19 cellular contexts compared by ENCODE assay signal in the genomic region with DNA sequence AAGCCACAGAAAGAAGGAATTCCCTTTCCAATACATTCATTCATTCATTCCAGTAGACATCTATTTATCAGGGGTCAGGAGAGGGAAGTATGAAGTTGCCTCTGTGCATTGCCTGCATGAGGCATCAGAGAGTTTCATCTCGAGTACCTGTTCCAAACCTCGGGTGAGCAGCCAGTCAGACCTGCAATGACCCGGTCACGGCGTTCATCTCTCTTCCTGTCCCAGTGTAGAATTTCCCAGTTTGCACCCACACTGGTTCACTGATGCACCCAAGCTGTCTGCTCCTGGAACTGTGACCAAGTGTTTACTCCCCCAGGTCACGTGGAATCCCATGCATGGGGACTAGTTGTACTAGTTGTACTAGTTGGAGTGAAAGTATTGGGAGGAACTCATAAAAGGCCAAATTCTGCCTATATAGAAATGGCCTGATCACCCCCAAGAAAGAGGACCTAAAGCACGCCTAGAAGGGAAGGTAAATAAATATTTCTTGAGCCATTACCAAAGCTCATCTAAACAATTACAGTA. TPM values are rescaled to one million over a fixed set of nuclear protein-coding genes. Genes with fewer than 3 reads are reported as not detected.
A peak's percentile ranks its signal among the peaks of the same experiment; 100 is the strongest.
DNase-seq lines count a peak whose midpoint lies in the region; ATAC-seq and TF ChIP-seq lines count a peak whose summit lies in the region.
"Had no signal": no experiment of that assay in that cellular context is flagged by ENCODE, and none has a peak within 500 bp of the region (broad histone marks: within the 10 kb centered on the region; RNA-seq: fewer than 3 reads in every experiment).

No MANE protein-coding gene starts in this region.

- TF ChIP-seq EP300 in esophagus muscularis mucosa (IDR thresholded peaks at IDR 0.05) (no peak), sigmoid colon (IDR thresholded peaks at IDR 0.05) (no peak)

- no peak for ATAC-seq in HG02970 (IDR thresholded peaks at IDR 0.05; ENCODE audit: low FRiP score, unreplicated experiment)
- ATAC-seq: GM23338, HCT116 had no signal

- H3K9me3 ChIP-seq in esophagus muscularis mucosa = no peaks in the 10 kb centered on the region
- no peaks in the 10 kb centered on the region for H3K9me3 ChIP-seq in parathyroid adenoma (ENCODE audit: control insufficient read depth, low read length)
- no peaks in the 10 kb centered on the region for H3K9me3 ChIP-seq in skeletal muscle tissue (ENCODE audit: control insufficient read depth in 3 of 3, low read length in 3 of 3)
- H3K9me3 ChIP-seq in sigmoid colon = no peaks in the 10 kb centered on the region

- no peak for TF ChIP-seq POLR2A in esophagus muscularis mucosa (IDR thresholded peaks at IDR 0.05; ENCODE audit: low read depth)
- no peak for TF ChIP-seq POLR2A in sigmoid colon (IDR thresholded peaks at IDR 0.05)

- intact Hi-C loops in esophagus muscularis mucosa (cut with DNase I) = no loop called here
- intact Hi-C loops in sigmoid colon (cut with DNase I) = loop anchor here (10.0 kb wide), 1 partner anchor 201 kb away; no protein-coding TSS in a partner anchor

- H3K79me2 ChIP-seq in parathyroid adenoma = no peaks in the 10 kb centered on the region

- H3K27ac ChIP-seq in esophagus muscularis mucosa (replicated peaks in 1 of 4) (no peak overlapping the region), parathyroid adenoma (peak overlapping the region; percentile 94), skeletal muscle tissue (ENCODE audit: low read depth, low read length) (peak overlapping the region; percentile 77), sigmoid colon (no peak overlapping the region)

- 89% methylated on average over 7 of the region's 7 CpGs for WGBS in esophagus muscularis mucosa
- WGBS in sigmoid colon, 2 donors = 87 to 89% methylated on average over 7 of the region's 7 CpGs

- H3K27me3 ChIP-seq in esophagus muscularis mucosa (no peaks in the 10 kb centered on the region), parathyroid adenoma (ENCODE audit: control insufficient read depth, insufficient read depth, low read length) (no peaks in the 10 kb centered on the region), skeletal muscle tissue (ENCODE audit: control insufficient read depth in 3 of 3, insufficient read depth in 3 of 3, low read length in 3 of 3) (no peaks in the 10 kb centered on the region), sigmoid colon (no peaks in the 10 kb centered on the region)

- H3K4me3 ChIP-seq in esophagus muscularis mucosa (no peak overlapping the region), parathyroid adenoma (ENCODE audit: low read depth, low read length) (no peak overlapping the region), skeletal muscle tissue (ENCODE audit: low read length in 3 of 3) (peak overlapping the region in 1 of 3 donors; percentile 2), sigmoid colon (no peak overlapping the region)
- H3K4me3 ChIP-seq: GM23338 had no signal

- DNase-seq in esophagus muscularis mucosa (ENCODE audit: extremely low spot score) (peak; percentile 74), sigmoid colon (no peak)
- DNase-seq in activated T-cell treated with anti-CD3 and anti-CD28 coated beads, Interleukin-2, amount 50 U/mL, for 48 hours = no peak
- DNase-seq: C1 segment of cervical spinal cord; Calu3; CD4-positive, alpha-beta memory T cell; COR-L47; DMS53; DMS79 treated with DMSO at 0.1 percent for 48 hours; GF-D8; H9 had no signal

- H2AFZ ChIP-seq in parathyroid adenoma = peak overlapping the region; percentile 25
- H2AFZ ChIP-seq: GM23338 had no signal

- no peak for TF ChIP-seq CTCF in esophagus muscularis mucosa (IDR thresholded peaks at IDR 0.05)
- no peak for TF ChIP-seq CTCF in parathyroid adenoma (IDR thresholded peaks at IDR 0.05)
- no peak for TF ChIP-seq CTCF in sigmoid colon (IDR thresholded peaks at IDR 0.05)

- H3K4me1 ChIP-seq in esophagus muscularis mucosa (no peaks in the 10 kb centered on the region), parathyroid adenoma (peaks cover 32% of the 10 kb centered on the region), skeletal muscle tissue (ENCODE audit: control insufficient read depth in 3 of 3, insufficient read depth in 3 of 3, low read length in 3 of 3) (peaks cover 12 to 17% (median 13%) of the 10 kb centered on the region in 3 donors), sigmoid colon (no peaks in the 10 kb centered on the region)

- H3K9ac ChIP-seq in parathyroid adenoma (no peak overlapping the region), skeletal muscle tissue (ENCODE audit: low read depth in 1 of 3, low read length in 3 of 3) (no peak overlapping the region)

- no peak overlapping the region for H3K4me2 ChIP-seq in parathyroid adenoma (ENCODE audit: low read length)
- H3K4me2 ChIP-seq: GM23338 had no signal

- H3K36me3 ChIP-seq in esophagus muscularis mucosa (no peaks in the 10 kb centered on the region), parathyroid adenoma (ENCODE audit: control insufficient read depth, insufficient read depth, low read length) (no peaks in the 10 kb centered on the region), skeletal muscle tissue (ENCODE audit: control insufficient read depth in 3 of 3, insufficient read depth in 3 of 3, low read length in 3 of 3) (peaks cover 0 to 4% (median 0%) of the 10 kb centered on the region in 3 donors), sigmoid colon (no peaks in the 10 kb centered on the region)

RNA-seq across cellular contexts. Expression of gene PRKAB1, which starts 22.3 kb away (rescaled TPM):
- total RNA-seq in esophagus muscularis mucosa (10 to 100 TPM; 18.2 to 32.0 (median 25.4) TPM), skeletal muscle tissue (12.5 TPM), sigmoid colon (10 to 100 TPM; 18.5 to 44.3 (median 19.7) TPM)
- 10 to 100 TPM; 31.4 to 52.5 (median 52.3) TPM for polyA plus RNA-seq in sigmoid colon

RNA-seq across cellular contexts. Expression of gene TMEM233, which starts 52.0 kb away (rescaled TPM):
- total RNA-seq in esophagus muscularis mucosa = under 1 TPM; 0.17 to 0.91 (median 0.46) TPM
- 1.0 TPM for total RNA-seq in skeletal muscle tissue
- not detected for total RNA-seq in sigmoid colon
- under 1 TPM in 1 of 3 donors, not detected in 2; 0.10 TPM for polyA plus RNA-seq in sigmoid colon
- total RNA-seq: A172; Calu3; CD4-positive, alpha-beta memory T cell; G401; H9 had no signal
- polyA plus RNA-seq: BJ; CD4-positive, alpha-beta memory T cell had no signal

Comparison
In these comparisons a context has a peak if more than half of its experiments do, and no peak if none do; other contexts are left out.
1. H3K27ac ChIP-seq: peak in parathyroid adenoma (single experiment) and skeletal muscle tissue (single experiment); none in esophagus muscularis mucosa (0 of 4) and sigmoid colon (0 of 4).